ENCODE assay signal across 15 cellular contexts in genomic region chr6:21115111-21115510, GRCh38.
A peak's percentile ranks its signal among the peaks of the same experiment; 100 is the strongest.
DNase-seq lines count a peak whose midpoint lies in the region; ATAC-seq, FAIRE-seq and TF ChIP-seq lines count a peak whose summit lies in the region.
"Had no signal": no experiment of that assay in that cellular context is flagged by ENCODE, and none has a peak within 500 bp of the region (broad histone marks: within the 10 kb centered on the region; RNA-seq: fewer than 3 reads in every experiment).

No MANE protein-coding gene starts in this region.

- no peak overlapping the region for H3K4me3 ChIP-seq in Panc1 (ENCODE audit: low read depth in 2 of 2, low read length in 2 of 2)
- H3K4me3 ChIP-seq: MG63, PC-9 had no signal

- H3K27me3 ChIP-seq in Panc1 (ENCODE audit: control insufficient read depth, insufficient read depth, low read length), result no peaks in the 10 kb centered on the region
- H3K27me3 ChIP-seq: MG63 had no signal

- H3K4me1 ChIP-seq in Panc1 (ENCODE audit: control insufficient read depth, insufficient read depth, low read length), result peaks cover 28% of the 10 kb centered on the region

- intact Hi-C loops in Panc1 (cut with micrococcal nuclease; ENCODE audit: unreplicated experiment), result no loop called here

- in situ Hi-C loops in Panc1 (cut with HindIII; ENCODE audit: low pct_unique_long_range_greater_than_20kb, low sequenced_read_pairs), result no loop called here

- no peak for TF ChIP-seq CTCF in Panc1 (IDR thresholded peaks at IDR 0.05)

- DNase-seq in AG08395 (ENCODE audit: low spot score) (peak; percentile 20), NCI-H1092 treated with DMSO at 0.1 percent for 48 hours (lab: John Stamatoyannopoulos, UW) (peak; percentile 91), Panc1 (ENCODE audit: low read depth, low spot score) (no peak), HK-2 (ENCODE audit: unreplicated experiment) (no peak), HuH-7.5 (ENCODE audit: low spot score) (no peak)
- DNase-seq: AML-193; amniotic stem cell; MG63; PC-9; stimulated activated CD4-positive, alpha-beta T cell treated with anti-CD3 and anti-CD28 coated beads, Interleukin-2, amount 100 ng/mL, for 24 hours had no signal

- FAIRE-seq in islet of Langerhans (lab: Jason Lieb, UNC), result peak; percentile 55
- FAIRE-seq: endometrium had no signal

- H3K9me3 ChIP-seq in Panc1 (ENCODE audit: control insufficient read depth, insufficient read depth, low read depth, low read length), result no peaks in the 10 kb centered on the region
- H3K9me3 ChIP-seq: MG63 had no signal

- ATAC-seq in Panc1, result no peak
- ATAC-seq in GM18498 (IDR thresholded peaks at IDR 0.05; ENCODE audit: unreplicated experiment), result no peak
- no peak for ATAC-seq in HG03342 (IDR thresholded peaks at IDR 0.05; ENCODE audit: unreplicated experiment)
- ATAC-seq: natural killer cell treated with Interleukin-12 subunit alpha and Interleukin-12 subunit beta and Interleukin-15 and Interleukin-18, amount 100 ng/mL, for 72 hours had no signal

- CTCF ChIA-PET in Panc1 (lab: Charles Lee), result no interaction called here

- peak overlapping the region; percentile 53 for H3K27ac ChIP-seq in Panc1 (ENCODE audit: low read length)
- H3K27ac ChIP-seq: PC-9 had no signal

- no peaks in the 10 kb centered on the region for H3K36me3 ChIP-seq in Panc1 (ENCODE audit: control insufficient read depth, insufficient read depth, low read length)
- H3K36me3 ChIP-seq: MG63 had no signal

- BruUV-seq in Panc1 (replicated peaks; lab: Mats Ljungman, UMichigan), result no TSS peak

- POLR2A ChIA-PET in Panc1 (lab: Charles Lee), result no interaction called here

Comparison
In these comparisons a context has a peak if more than half of its experiments do, and no peak if none do; other contexts are left out.
1. DNase-seq: peak in AG08395 (single experiment) and NCI-H1092 treated with DMSO at 0.1 percent for 48 hours (single experiment); none in Panc1 (single experiment), HK-2 (single experiment) and HuH-7.5 (single experiment).